ENCODE assay signal across 1 cellular context in genomic region chr10:88110822-88111221, GRCh38.
TF ChIP-seq lines count a peak whose summit lies in the region.

No MANE protein-coding gene starts in this region.

TF ChIP-seq in IMR-90, 13 proteins besides CTCF, POLR2A, EP300 and RAD21:
- no peak for TF ChIP-seq NFE2L2 (IDR thresholded peaks at IDR 0.05; ENCODE audit: low read depth, low read length)
- TF ChIP-seq CEBPB (IDR thresholded peaks at IDR 0.05; ENCODE audit: low read depth, low read length): no peak
- TF ChIP-seq MXI1 (IDR thresholded peaks at IDR 0.05; ENCODE audit: borderline replicate concordance, low read depth, low read length): no peak
- no peak for TF ChIP-seq BHLHE40 (IDR thresholded peaks at IDR 0.05; ENCODE audit: low read depth, low read length)
- TF ChIP-seq MAFK (IDR thresholded peaks at IDR 0.05; ENCODE audit: low read depth, low read length): no peak
- TF ChIP-seq FOS (IDR thresholded peaks at IDR 0.05; ENCODE audit: low read depth, low read length): no peak
